8 cellular contexts compared by ENCODE assay signal in the genomic region with DNA sequence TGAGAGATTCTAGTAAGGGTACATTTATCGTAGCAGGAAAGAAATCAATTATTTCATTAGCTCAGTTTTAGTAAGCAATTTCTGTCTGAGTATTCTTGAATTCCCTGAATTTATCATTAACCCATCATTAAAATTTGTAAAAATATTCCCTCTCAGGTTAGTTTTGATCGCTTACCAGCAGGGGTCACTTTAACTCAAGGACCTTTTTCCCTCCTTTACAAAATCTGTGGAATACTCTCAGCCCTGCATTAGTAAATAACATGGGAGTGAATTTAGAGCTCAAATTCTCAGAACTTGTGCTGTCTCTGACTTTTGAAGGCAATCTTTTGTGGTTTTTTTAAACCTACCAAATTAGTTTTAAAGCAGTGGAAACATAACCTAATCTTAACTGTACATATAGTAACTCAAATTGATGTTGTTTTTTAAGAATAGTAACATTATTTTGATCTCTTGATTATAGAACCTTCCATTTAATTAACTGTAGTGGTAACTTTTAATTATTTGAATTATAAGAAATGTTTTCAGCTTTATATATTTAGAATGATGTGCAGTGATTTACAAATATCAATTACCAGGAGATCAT.
DNase-seq lines count a peak whose midpoint lies in the region; ATAC-seq, FAIRE-seq and TF ChIP-seq lines count a peak whose summit lies in the region.

No MANE protein-coding gene starts in this region.

- peak; percentile 59; the same call in 1 of the 2 replicates for ATAC-seq in HCT116
- ATAC-seq in left colon = no peak

- H3K9ac ChIP-seq in HCT116 (ENCODE audit: low read length) = no peak overlapping the region

- RAD21 ChIA-PET in HCT116 (lab: Charles Lee; ENCODE audit: low non-redundant PET in 1 of 2, low total read pairs in 2 of 2, uncharacterized antibody in 2 of 2, unreplicated experiment in 2 of 2) = interaction anchor here in 1 of 2 experiments (1.0 kb wide), 1 partner anchor 115 kb away, joined by 3 read pairs; no protein-coding TSS in a partner anchor

- H3K4me3 ChIP-seq in AG10803 (ENCODE audit: low read length) (no peak overlapping the region), HCT116 (replicated peaks in 1 of 2; ENCODE audit: low read depth in 1 of 2, low read length in 2 of 2) (no peak overlapping the region)

- no peaks in the 10 kb centered on the region for H3K79me2 ChIP-seq in HCT116 (ENCODE audit: insufficient read depth, low read length)

- H3K27me3 ChIP-seq in HCT116 (ENCODE audit: insufficient read depth, low read length) = no peaks in the 10 kb centered on the region

- H3K9me2 ChIP-seq in HCT116 (ENCODE audit: insufficient read depth) = no peaks in the 10 kb centered on the region

- H3K4me1 ChIP-seq in HCT116 (ENCODE audit: control insufficient read depth in 1 of 2, insufficient read depth in 2 of 2, low read length in 2 of 2) = no peaks in the 10 kb centered on the region

- no peak for TF ChIP-seq POLR2A in HCT116 (IDR thresholded peaks at IDR 0.05; ENCODE audit: borderline replicate concordance, extremely low read depth, insufficient read depth, insufficient read length)

- intact Hi-C loops in HCT116 (cut with micrococcal nuclease) = loop anchor here (1.0 kb wide), 2 partner anchors 114 to 234 kb away; no protein-coding TSS in a partner anchor
- intact Hi-C loops in left colon (cut with DNase I, micrococcal nuclease) = loop anchor here in 1 of 2 donors (5.0 to 10.0 kb wide), 2 partner anchors 115 to 232 kb away; no protein-coding TSS in a partner anchor

- H3K36me3 ChIP-seq in HCT116 (ENCODE audit: control insufficient read depth in 1 of 2, insufficient read depth in 2 of 2, low read length in 2 of 2) = no peaks in the 10 kb centered on the region

- no peaks in the 10 kb centered on the region for H3K9me3 ChIP-seq in HCT116 (ENCODE audit: control insufficient read depth in 1 of 2, insufficient read depth in 1 of 2, low read depth in 1 of 2, low read length in 2 of 2)

- BruUV-seq in HCT116 (replicated peaks; lab: Mats Ljungman, UMichigan) = no TSS peak

- no peak overlapping the region for H2AFZ ChIP-seq in HCT116 (ENCODE audit: low read depth, low read length, poor library complexity, severe bottlenecking)

- no peak overlapping the region for H3K27ac ChIP-seq in HCT116 (ENCODE audit: low read depth, low read length)

- peak; percentile 42 for DNase-seq in AG10803 (ENCODE audit: low read depth)
- DNase-seq in HCT116 (ENCODE audit: low read depth, low spot score) = peak; percentile 8
- DNase-seq in RPMI7951 (ENCODE audit: low read depth) = peak; percentile 36
- peak; percentile 4 to 26 for DNase-seq in frontal cortex (ENCODE audit: low spot score in 2 of 2)
- DNase-seq in superior temporal gyrus (ENCODE audit: extremely low spot score) = peak; percentile 74
- no peak for DNase-seq in activated CD4-positive, alpha-beta T cell treated with anti-CD3 and anti-CD28 coated beads for 48 hours
- no peak for DNase-seq in left colon
- DNase-seq in nucleus accumbens (lab: John Stamatoyannopoulos, UW) = no peak

- CTCF ChIA-PET in HCT116 (lab: Charles Lee) = interaction anchor here (0.5 to 1.9 kb wide), 8 partner anchors 9 to 233 kb away, joined by 3 to 11 read pairs (median 4); no protein-coding TSS in a partner anchor

- peak; percentile 72 for TF ChIP-seq CTCF in AG10803 (conservative IDR thresholded peaks at IDR 0.05; ENCODE audit: low read length)
- TF ChIP-seq CTCF in HCT116 (IDR thresholded peaks at IDR 0.05 in 2 of 3, conservative IDR thresholded peaks at IDR 0.05 in 1 of 3; ENCODE audit: borderline replicate concordance in 1 of 3, insufficient read depth in 1 of 3, low read depth in 2 of 3, low read length in 2 of 3) = peak; percentile 51 to 74 (median 63); a peak in 5 of 6 replicates

- peak; percentile 62 for TF ChIP-seq RAD21 in HCT116 (IDR thresholded peaks at IDR 0.05; ENCODE audit: low read depth)

- peak; percentile 69 for FAIRE-seq in frontal cortex (lab: Jason Lieb, UNC)

- POLR2A ChIA-PET in HCT116 (lab: Charles Lee) = no interaction called here

- no peak overlapping the region for H3K4me2 ChIP-seq in HCT116 (ENCODE audit: low read length)

- H4K20me1 ChIP-seq in HCT116 (ENCODE audit: insufficient read depth) = no peaks in the 10 kb centered on the region

TF ChIP-seq in HCT116, 20 proteins besides CTCF, POLR2A, EP300 and RAD21:
- TF ChIP-seq JUND (IDR thresholded peaks at IDR 0.05) (no peak), SIN3A (IDR thresholded peaks at IDR 0.05; ENCODE audit: low read depth) (no peak), TCF7L2 (IDR thresholded peaks at IDR 0.05; ENCODE audit: borderline replicate concordance, extremely low read depth, insufficient read depth, insufficient read length) (no peak), YY1 (IDR thresholded peaks at IDR 0.05; ENCODE audit: extremely low read depth, insufficient replicate concordance, low read depth, low read length) (no peak), ZFX (IDR thresholded peaks at IDR 0.05) (no peak), EZH2 (IDR thresholded peaks at IDR 0.05) (no peak), FOSL1 (IDR thresholded peaks at IDR 0.05; ENCODE audit: low read depth) (no peak), SRF (IDR thresholded peaks at IDR 0.05; ENCODE audit: low read depth) (no peak), MAX (IDR thresholded peaks at IDR 0.05) (no peak), ZNF274 (IDR thresholded peaks at IDR 0.05; ENCODE audit: low read depth, low read length) (no peak), ELF1 (IDR thresholded peaks at IDR 0.05; ENCODE audit: borderline replicate concordance, low read depth) (no peak)
- TF ChIP-seq, protein P1, sequence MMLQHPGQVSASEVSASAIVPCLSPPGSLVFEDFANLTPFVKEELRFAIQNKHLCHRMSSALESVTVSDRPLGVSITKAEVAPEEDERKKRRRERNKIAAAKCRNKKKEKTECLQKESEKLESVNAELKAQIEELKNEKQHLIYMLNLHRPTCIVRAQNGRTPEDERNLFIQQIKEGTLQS (IDR thresholded peaks at IDR 0.05) = no peak

Comparison
In these comparisons a context has a peak if more than half of its experiments do, and no peak if none do; other contexts are left out.
1. DNase-seq: peak in AG10803 (single experiment), HCT116 (single experiment), RPMI7951 (single experiment), frontal cortex (2 of 2) and superior temporal gyrus (single experiment); none in activated CD4-positive, alpha-beta T cell treated with anti-CD3 and anti-CD28 coated beads for 48 hours (single experiment), left colon (0 of 2) and nucleus accumbens (0 of 56).